Comparison of ENCODE assay signal across 1 cellular context in genomic region chr2:9234680-9235387, GRCh38.
TF ChIP-seq lines count a peak whose summit lies in the region.

No MANE protein-coding gene starts in this region.

TF ChIP-seq in K562, 482 proteins besides CTCF, POLR2A, EP300 and RAD21 (continued from another document and continues in another):
- TF ChIP-seq HSF4 (CRISPR knock-in tag; IDR thresholded peaks at IDR 0.05; ENCODE audit: borderline replicate concordance) (no peak), GTF3C2 (IDR thresholded peaks at IDR 0.05; ENCODE audit: borderline replicate concordance, extremely low read depth, insufficient read length) (no peak), NCOA1 (IDR thresholded peaks at IDR 0.05; ENCODE audit: low read depth) (no peak), ZBTB9 (CRISPR knock-in tag; IDR thresholded peaks at IDR 0.05) (no peak), HDAC1 (IDR thresholded peaks at IDR 0.05) (no peak), MEF2A (IDR thresholded peaks at IDR 0.05; ENCODE audit: control insufficient read depth, low read depth, low read length) (peak; percentile 61), HDAC6 (IDR thresholded peaks at IDR 0.05; ENCODE audit: low read depth, low read length) (no peak), TFE3 (CRISPR knock-in tag; IDR thresholded peaks at IDR 0.05) (no peak), HOMEZ (CRISPR knock-in tag; IDR thresholded peaks at IDR 0.05) (no peak), ETV5 (CRISPR knock-in tag; IDR thresholded peaks at IDR 0.05; ENCODE audit: low read depth) (peak; percentile 94), NFIC (IDR thresholded peaks at IDR 0.05) (no peak), SOX6 (IDR thresholded peaks at IDR 0.05) (peak; percentile 80), ZBTB40 (IDR thresholded peaks at IDR 0.05) (no peak; the same call in 1 of the 2 replicates), ZBTB40 (CRISPR knock-in tag; IDR thresholded peaks at IDR 0.05) (no peak), ESRRA (IDR thresholded peaks at IDR 0.05; ENCODE audit: borderline replicate concordance, low read depth) (no peak), ZNF133 (CRISPR knock-in tag; IDR thresholded peaks at IDR 0.05) (no peak), SNAPC5 (CRISPR knock-in tag; IDR thresholded peaks at IDR 0.05) (no peak), KLF16 (IDR thresholded peaks at IDR 0.05) (no peak), ILK (tag; IDR thresholded peaks at IDR 0.05; ENCODE audit: borderline replicate concordance, low read depth) (no peak), GATA2 (CRISPR knock-in tag; IDR thresholded peaks at IDR 0.05) (peak; percentile 40; the same call in 1 of the 2 replicates), GTF2E2 (tag; IDR thresholded peaks at IDR 0.05) (no peak), ZNF445 (CRISPR knock-in tag; IDR thresholded peaks at IDR 0.05; ENCODE audit: low read depth) (no peak), LEF1 (IDR thresholded peaks at IDR 0.05) (no peak), ZFP30 (CRISPR knock-in tag; IDR thresholded peaks at IDR 0.05; ENCODE audit: borderline replicate concordance) (no peak), ADNP (tag; IDR thresholded peaks at IDR 0.05) (no peak), RBBP5 (IDR thresholded peaks at IDR 0.05; ENCODE audit: borderline replicate concordance, insufficient read depth, low read length, poor library complexity, severe bottlenecking) (no peak), RCOR1 (IDR thresholded peaks at IDR 0.05; ENCODE audit: borderline replicate concordance in 1 of 2, low read depth in 2 of 2, low read length in 2 of 2) (peak in 1 of 2 experiments; percentile 72; a peak in 2 of 4 replicates), ZNF324 (CRISPR knock-in tag; IDR thresholded peaks at IDR 0.05) (no peak), ZNF165 (CRISPR knock-in tag; IDR thresholded peaks at IDR 0.05; ENCODE audit: borderline replicate concordance) (no peak), PRPF4 (IDR thresholded peaks at IDR 0.05; ENCODE audit: insufficient read depth, low read depth, low read length, poor library complexity, severe bottlenecking) (no peak), ZNF24 (IDR thresholded peaks at IDR 0.05) (no peak), HES1 (IDR thresholded peaks at IDR 0.05; ENCODE audit: low read depth) (no peak), GTF2F1 (IDR thresholded peaks at IDR 0.05; ENCODE audit: low read depth, low read length) (no peak), JUN (IDR thresholded peaks at IDR 0.05; ENCODE audit: borderline replicate concordance, low read depth, low read length) (peak; percentile 77; the same call in 1 of the 2 replicates), JUN (CRISPR knock-in tag; IDR thresholded peaks at IDR 0.05; ENCODE audit: borderline replicate concordance) (no peak; the same call in 1 of the 2 replicates), CREB3 (tag; conservative IDR thresholded peaks at IDR 0.05; ENCODE audit: low read depth) (no peak), EP400 (IDR thresholded peaks at IDR 0.05) (no peak), SIN3A (IDR thresholded peaks at IDR 0.05; ENCODE audit: borderline replicate concordance in 2 of 2, control insufficient read depth in 1 of 2, low read depth in 2 of 2, low read length in 2 of 2) (no peak), MAFK (IDR thresholded peaks at IDR 0.05; ENCODE audit: low read length) (peak; percentile 30; the same call in 1 of the 2 replicates), SREBF1 (IDR thresholded peaks at IDR 0.05; ENCODE audit: borderline replicate concordance, low read depth, low read length) (no peak), ZNF280B (CRISPR knock-in tag; IDR thresholded peaks at IDR 0.05) (no peak), ATF1 (CRISPR knock-in tag; IDR thresholded peaks at IDR 0.05) (no peak), ATF1 (tag; IDR thresholded peaks at IDR 0.05) (peak; percentile 29; the same call in 1 of the 2 replicates), MTA1 (IDR thresholded peaks at IDR 0.05; ENCODE audit: borderline replicate concordance) (no peak), PPARD (CRISPR knock-in tag; IDR thresholded peaks at IDR 0.05) (no peak), IRF2 (CRISPR knock-in tag; IDR thresholded peaks at IDR 0.05) (no peak)
